In genomic region chr3:4750306-4751056, GRCh38 we compare ENCODE assay signal across 8 cellular contexts.
DNase-seq lines count a peak whose midpoint lies in the region; ATAC-seq and TF ChIP-seq lines count a peak whose summit lies in the region.

No MANE protein-coding gene starts in this region.

- no peak for TF ChIP-seq CTCF in HEK293 (tag by site-specific recombination; IDR thresholded peaks at IDR 0.05)

- H3K4me1 ChIP-seq in HEK293 (ENCODE audit: control insufficient read depth, insufficient read depth, low read length): peaks cover 8% of the 10 kb centered on the region

- H3K27ac Mint-ChIP-seq in activated naive CD8-positive, alpha-beta T cell treated with anti-CD3 and anti-CD28 coated beads for 36 hours: peak overlapping the region; percentile 74

- H3K36me3 ChIP-seq in HEK293 (ENCODE audit: control insufficient read depth in 2 of 2, insufficient read depth in 1 of 2, low read length in 2 of 2): peaks cover 0 to 4% of the 10 kb centered on the region in 2 experiments; a peak in 1 of 3 replicates

- no peak overlapping the region for H3K4me3 ChIP-seq in HEK293 (ENCODE audit: low read depth, low read length)

- H3K27me3 Mint-ChIP-seq in activated naive CD8-positive, alpha-beta T cell treated with anti-CD3 and anti-CD28 coated beads for 36 hours: no peaks in the 10 kb centered on the region

- peaks cover 42% of the 10 kb centered on the region for H3K4me1 Mint-ChIP-seq in activated naive CD8-positive, alpha-beta T cell treated with anti-CD3 and anti-CD28 coated beads for 36 hours

- CTCF ChIA-PET in HEK293 (lab: Yijun Ruan, JAX): interaction anchor here (1.2 kb wide), 1 partner anchor 16 kb away, joined by 3 read pairs; no protein-coding TSS in a partner anchor

- ATAC-seq in sciatic nerve (peak; percentile 54), GM19023 (IDR thresholded peaks at IDR 0.05; ENCODE audit: unreplicated experiment) (no peak), HG03342 (IDR thresholded peaks at IDR 0.05; ENCODE audit: unreplicated experiment) (no peak)

- POLR2A ChIA-PET in HEK293 (lab: Yijun Ruan, JAX): interaction anchor here (1.0 kb wide), 1 partner anchor 229 kb away, joined by 3 read pairs; the partner anchor contains the start of gene BHLHE40

- no peaks in the 10 kb centered on the region for H3K9me3 ChIP-seq in HEK293 (ENCODE audit: control insufficient read depth, insufficient read depth, low read depth, low read length)

- H3K27ac ChIP-seq in HEK293 (ENCODE audit: extremely low read depth, low read depth, low read length): no peak overlapping the region

- intact Hi-C loops in sciatic nerve (cut with DNase I): no loop called here

- no peaks in the 10 kb centered on the region for H3K9me3 Mint-ChIP-seq in activated naive CD8-positive, alpha-beta T cell treated with anti-CD3 and anti-CD28 coated beads for 36 hours

- DNase-seq in activated naive CD8-positive, alpha-beta T cell treated with anti-CD3 and anti-CD28 coated beads for 36 hours: peak; percentile 15
- DNase-seq in iPS-NIHi7 (ENCODE audit: extremely low spot score) (peak; percentile 40), sciatic nerve (ENCODE audit: low spot score) (no peak), NCI-H526 treated with DMSO at 0.1 percent for 48 hours (lab: John Stamatoyannopoulos, UW) (no peak), GOT3 (lab: John Stamatoyannopoulos, UW) (no peak)

- H3K36me3 Mint-ChIP-seq in activated naive CD8-positive, alpha-beta T cell treated with anti-CD3 and anti-CD28 coated beads for 36 hours: peaks cover 55% of the 10 kb centered on the region

- peak overlapping the region; percentile 40 for H3K4me3 Mint-ChIP-seq in activated naive CD8-positive, alpha-beta T cell treated with anti-CD3 and anti-CD28 coated beads for 36 hours

TF ChIP-seq in HEK293, 187 proteins besides CTCF, POLR2A, EP300 and RAD21:
- TF ChIP-seq ZNF169 (tag by site-specific recombination; IDR thresholded peaks at IDR 0.05) (no peak), ZNF654 (tag by site-specific recombination; IDR thresholded peaks at IDR 0.05; ENCODE audit: low read depth) (no peak), ZNF112 (tag by site-specific recombination; IDR thresholded peaks at IDR 0.05) (no peak), EGR2 (tag by site-specific recombination; IDR thresholded peaks at IDR 0.05; ENCODE audit: low read depth) (peak; percentile 37; the same call in 1 of the 2 replicates), ZBTB20 (tag by site-specific recombination; IDR thresholded peaks at IDR 0.05) (no peak), ZNF768 (tag by site-specific recombination; IDR thresholded peaks at IDR 0.05) (no peak), ZNF521 (tag by site-specific recombination; IDR thresholded peaks at IDR 0.05) (no peak), ZFHX2 (tag by site-specific recombination; conservative IDR thresholded peaks at IDR 0.05) (peak; percentile 61), ZNF19 (tag by site-specific recombination; IDR thresholded peaks at IDR 0.05; ENCODE audit: low read depth) (no peak), HOXA7 (CRISPR knock-in tag; IDR thresholded peaks at IDR 0.05; ENCODE audit: borderline replicate concordance) (no peak), ZNF302 (tag by site-specific recombination; IDR thresholded peaks at IDR 0.05; ENCODE audit: low read depth) (no peak), ZNF362 (tag by site-specific recombination; IDR thresholded peaks at IDR 0.05) (no peak)

Comparison
In these comparisons a context has a peak if more than half of its experiments do, and no peak if none do; other contexts are left out.
1. DNase-seq: peak in activated naive CD8-positive, alpha-beta T cell treated with anti-CD3 and anti-CD28 coated beads for 36 hours (single experiment) and iPS-NIHi7 (single experiment); none in sciatic nerve (single experiment), NCI-H526 treated with DMSO at 0.1 percent for 48 hours (single experiment) and GOT3 (single experiment).